ENCODE assay signal across 9 cellular contexts in genomic region chr20:15895560-15896084, GRCh38.
A peak's percentile ranks its signal among the peaks of the same experiment; 100 is the strongest.
DNase-seq lines count a peak whose midpoint lies in the region; ATAC-seq and TF ChIP-seq lines count a peak whose summit lies in the region.
"Had no signal": no experiment of that assay in that cellular context is flagged by ENCODE, and none has a peak within 500 bp of the region (broad histone marks: within the 10 kb centered on the region; RNA-seq: fewer than 3 reads in every experiment).

No MANE protein-coding gene starts in this region.

- H3K27me3 Mint-ChIP-seq in activated T-helper 2 cell treated with anti-CD3 and anti-CD28 coated beads, Interferon-gamma antibody, Interleukin-2, Interleukin-4, amounts not matched to agents 10 μg/mL and 5 μg/mL and 100 μg/mL, durations not matched to agents 14 hours and 24 hours and 36 hours (ENCODE audit: low read depth), result peaks cover 8% of the 10 kb centered on the region

- peaks cover 4% of the 10 kb centered on the region for H3K27me3 ChIP-seq in left ventricle myocardium inferior (ENCODE audit: low read depth)

- peaks cover 10% of the 10 kb centered on the region for H3K4me1 Mint-ChIP-seq in activated T-helper 2 cell treated with anti-CD3 and anti-CD28 coated beads, Interferon-gamma antibody, Interleukin-2, Interleukin-4, amounts not matched to agents 10 μg/mL and 5 μg/mL and 100 μg/mL, durations not matched to agents 14 hours and 24 hours and 36 hours (ENCODE audit: low read depth)

- peak; percentile 9 for DNase-seq in activated T-helper 2 cell treated with anti-CD3 and anti-CD28 coated beads, Interferon-gamma antibody, Interleukin-2, Interleukin-4, amounts not matched to agents 10 μg/mL and 5 μg/mL and 100 μg/mL, durations not matched to agents 14 hours and 24 hours and 36 hours (ENCODE audit: low spot score)
- no peak for DNase-seq in left ventricle myocardium inferior
- no peak for DNase-seq in GM10266 (ENCODE audit: extremely low spot score)
- no peak for DNase-seq in hepatic stellate cell (ENCODE audit: low spot score)
- DNase-seq: NCI-H187 treated with DMSO at 0.1 percent for 48 hours had no signal

- H3K4me1 ChIP-seq in left ventricle myocardium inferior, result no peaks in the 10 kb centered on the region

- no peak overlapping the region for H3K4me3 Mint-ChIP-seq in activated T-helper 2 cell treated with anti-CD3 and anti-CD28 coated beads, Interferon-gamma antibody, Interleukin-2, Interleukin-4, amounts not matched to agents 10 μg/mL and 5 μg/mL and 100 μg/mL, durations not matched to agents 14 hours and 24 hours and 36 hours (ENCODE audit: low read depth)

- no peaks in the 10 kb centered on the region for H3K9me3 ChIP-seq in left ventricle myocardium inferior (replicated peaks)

- no peaks in the 10 kb centered on the region for H3K36me3 Mint-ChIP-seq in activated T-helper 2 cell treated with anti-CD3 and anti-CD28 coated beads, Interferon-gamma antibody, Interleukin-2, Interleukin-4, amounts not matched to agents 10 μg/mL and 5 μg/mL and 100 μg/mL, durations not matched to agents 14 hours and 24 hours and 36 hours (ENCODE audit: low read depth)

- no peak overlapping the region for H3K27ac ChIP-seq in left ventricle myocardium inferior (replicated peaks)

- H3K27ac Mint-ChIP-seq in activated T-helper 2 cell treated with anti-CD3 and anti-CD28 coated beads, Interferon-gamma antibody, Interleukin-2, Interleukin-4, amounts not matched to agents 10 μg/mL and 5 μg/mL and 100 μg/mL, durations not matched to agents 14 hours and 24 hours and 36 hours, result no peak overlapping the region

- ATAC-seq in GM18502 (IDR thresholded peaks at IDR 0.05; ENCODE audit: poor library complexity, unreplicated experiment) (peak; percentile 97), GM19467 (IDR thresholded peaks at IDR 0.05; ENCODE audit: unreplicated experiment) (peak; percentile 84), HG03064 (IDR thresholded peaks at IDR 0.05; ENCODE audit: low read depth, unreplicated experiment) (peak; percentile 94), esophagus mucosa (no peak)

- intact Hi-C loops in activated T-helper 2 cell treated with anti-CD3 and anti-CD28 coated beads, Interferon-gamma antibody, Interleukin-2, Interleukin-4, amounts not matched to agents 10 μg/mL and 5 μg/mL and 100 μg/mL, durations not matched to agents 14 hours and 24 hours and 36 hours (cut with micrococcal nuclease), result no loop called here
- intact Hi-C loops in left ventricle myocardium inferior (cut with micrococcal nuclease), result no loop called here

- no peak overlapping the region for H3K4me3 ChIP-seq in left ventricle myocardium inferior

- peaks cover 22% of the 10 kb centered on the region for H3K9me3 Mint-ChIP-seq in activated T-helper 2 cell treated with anti-CD3 and anti-CD28 coated beads, Interferon-gamma antibody, Interleukin-2, Interleukin-4, amounts not matched to agents 10 μg/mL and 5 μg/mL and 100 μg/mL, durations not matched to agents 14 hours and 24 hours and 36 hours

- TF ChIP-seq CTCF in left ventricle myocardium inferior (IDR thresholded peaks at IDR 0.05; ENCODE audit: borderline replicate concordance) (no peak), GM10266 (IDR thresholded peaks at IDR 0.05; ENCODE audit: control insufficient read depth, insufficient read depth, low read depth, missing control alignments) (no peak)

- no peaks in the 10 kb centered on the region for H3K36me3 ChIP-seq in left ventricle myocardium inferior
